ENCODE assay signal across 1 cellular context in genomic region chr9:37486616-37487544, GRCh38.
TF ChIP-seq lines count a peak whose summit lies in the region.

No MANE protein-coding gene starts in this region.

TF ChIP-seq in K562, 482 proteins besides CTCF, POLR2A, EP300 and RAD21 (continued from another document):
- peak in 1 of 2 experiments; percentile 50; a peak in 2 of 4 replicates for TF ChIP-seq MNT (conservative IDR thresholded peaks at IDR 0.05)
- 0 out of 2 replicates have a peak, but pooled peaks have one; percentile 7 for TF ChIP-seq ZNF143 (CRISPR knock-in tag; IDR thresholded peaks at IDR 0.05)
- TF ChIP-seq CBFB (CRISPR knock-in tag; IDR thresholded peaks at IDR 0.05), result 0 out of 2 replicates have a peak, but pooled peaks have one; percentile 31
- no peak for TF ChIP-seq ATF2 (CRISPR knock-in tag; IDR thresholded peaks at IDR 0.05)
- TF ChIP-seq E4F1 (CRISPR knock-in tag; IDR thresholded peaks at IDR 0.05; ENCODE audit: borderline replicate concordance), result no peak
- no peak for TF ChIP-seq RREB1 (CRISPR knock-in tag; IDR thresholded peaks at IDR 0.05)
- no peak for TF ChIP-seq FOSL1 (tag; conservative IDR thresholded peaks at IDR 0.05)
- no peak for TF ChIP-seq ZBTB43 (CRISPR knock-in tag; IDR thresholded peaks at IDR 0.05)
- no peak for TF ChIP-seq BHLHE40 (IDR thresholded peaks at IDR 0.05; ENCODE audit: low read length)
- TF ChIP-seq ZSCAN29 (IDR thresholded peaks at IDR 0.05), result no peak
- TF ChIP-seq CHAMP1 (IDR thresholded peaks at IDR 0.05), result no peak
- TF ChIP-seq USF1 (CRISPR knock-in tag; IDR thresholded peaks at IDR 0.05), result 0 out of 2 replicates have a peak, but pooled peaks have one; percentile 31
- TF ChIP-seq TFE3 (CRISPR knock-in tag; IDR thresholded peaks at IDR 0.05), result no peak
- TF ChIP-seq CEBPB (tag; IDR thresholded peaks at IDR 0.05), result no peak
- TF ChIP-seq PML (IDR thresholded peaks at IDR 0.05; ENCODE audit: low read length), result no peak
- no peak for TF ChIP-seq ETS2 (tag; IDR thresholded peaks at IDR 0.05; ENCODE audit: borderline replicate concordance, poor library complexity, severe bottlenecking)
- TF ChIP-seq ZNF398 (CRISPR knock-in tag; IDR thresholded peaks at IDR 0.05), result no peak
- 0 out of 4 replicates have a peak, but pooled peaks of 1 of the 2 experiments have one; percentile 54 for TF ChIP-seq HDAC1 (IDR thresholded peaks at IDR 0.05)
- no peak for TF ChIP-seq NR0B1 (IDR thresholded peaks at IDR 0.05; ENCODE audit: partially characterized antibody)
- no peak for TF ChIP-seq MAZ (CRISPR knock-in tag; conservative IDR thresholded peaks at IDR 0.05 in 1 of 2, IDR thresholded peaks at IDR 0.05 in 1 of 2)
